ENCODE assay signal across 8 cellular contexts in genomic region chr1:66271904-66272254, GRCh38.
DNase-seq lines count a peak whose midpoint lies in the region; ATAC-seq and TF ChIP-seq lines count a peak whose summit lies in the region.

No MANE protein-coding gene starts in this region.

- H3K27ac Mint-ChIP-seq in stimulated activated effector memory CD8-positive, alpha-beta T cell treated with anti-CD3 and anti-CD28 coated beads, Interleukin-12 subunit alpha, Interleukin-12 subunit beta, amount 100 ng/mL, for 72 hours = no peak overlapping the region
- no peak overlapping the region for H3K27ac Mint-ChIP-seq in glutamatergic neuron (ENCODE audit: unreplicated experiment)

- H3K27me3 ChIP-seq in adipocyte (replicated peaks; ENCODE audit: control insufficient read depth, insufficient read depth, low read length) = no peaks in the 10 kb centered on the region

- H3K36me3 ChIP-seq in adipocyte (ENCODE audit: control insufficient read depth, insufficient read depth, low read length, severe bottlenecking) = no peaks in the 10 kb centered on the region

- peaks cover 52% of the 10 kb centered on the region for H3K4me1 Mint-ChIP-seq in stimulated activated effector memory CD8-positive, alpha-beta T cell treated with anti-CD3 and anti-CD28 coated beads, Interleukin-12 subunit alpha, Interleukin-12 subunit beta, amount 100 ng/mL, for 72 hours
- H3K4me1 Mint-ChIP-seq in glutamatergic neuron (ENCODE audit: low read depth, unreplicated experiment) = peaks cover 10% of the 10 kb centered on the region

- no peak for TF ChIP-seq CTCF in glutamatergic neuron (IDR thresholded peaks at IDR 0.05; ENCODE audit: partially characterized antibody, unreplicated experiment)

- H3K36me3 Mint-ChIP-seq in stimulated activated effector memory CD8-positive, alpha-beta T cell treated with anti-CD3 and anti-CD28 coated beads, Interleukin-12 subunit alpha, Interleukin-12 subunit beta, amount 100 ng/mL, for 72 hours = peaks cover 16% of the 10 kb centered on the region
- H3K36me3 Mint-ChIP-seq in glutamatergic neuron (ENCODE audit: unreplicated experiment) = no peaks in the 10 kb centered on the region

- H3K4me3 Mint-ChIP-seq in stimulated activated effector memory CD8-positive, alpha-beta T cell treated with anti-CD3 and anti-CD28 coated beads, Interleukin-12 subunit alpha, Interleukin-12 subunit beta, amount 100 ng/mL, for 72 hours = peak overlapping the region; percentile 7
- H3K4me3 Mint-ChIP-seq in glutamatergic neuron (ENCODE audit: unreplicated experiment) = no peak overlapping the region

- H3K4me1 ChIP-seq in adipocyte (ENCODE audit: control insufficient read depth, insufficient read depth, low read length) = peaks cover 35% of the 10 kb centered on the region

- peak overlapping the region; percentile 69 for H3K4me3 ChIP-seq in adipocyte (ENCODE audit: low read length)

- H3K27me3 Mint-ChIP-seq in glutamatergic neuron (ENCODE audit: unreplicated experiment) = peaks cover 3% of the 10 kb centered on the region

- no peak for ATAC-seq in stimulated activated effector memory CD8-positive, alpha-beta T cell treated with anti-CD3 and anti-CD28 coated beads, Interleukin-12 subunit alpha, Interleukin-12 subunit beta, amount 100 ng/mL, for 72 hours

- H3K9me3 ChIP-seq in adipocyte (ENCODE audit: control insufficient read depth, low read length) = no peaks in the 10 kb centered on the region

- DNase-seq in NCI-H1694 treated with DMSO at 0.1 percent for 48 hours (lab: John Stamatoyannopoulos, UW) = peak; percentile 33
- DNase-seq in NCI-H1694 (lab: John Stamatoyannopoulos, UW) = no peak
- peak; percentile 60 for DNase-seq in adipocyte (ENCODE audit: low read depth)
- peak in 28 of 51 donors; percentile 5 to 68 (median 27) for DNase-seq in hypothalamus (lab: John Stamatoyannopoulos, UW)
- DNase-seq in stimulated activated effector memory CD8-positive, alpha-beta T cell treated with anti-CD3 and anti-CD28 coated beads, Interleukin-12 subunit alpha, Interleukin-12 subunit beta, amount 100 ng/mL, for 72 hours (ENCODE audit: low spot score in 2 of 2) = no peak
- DNase-seq in NCI-H2227 (lab: John Stamatoyannopoulos, UW; ENCODE audit: unreplicated experiment) = no peak
- no peak for DNase-seq in kidney glomerular epithelial cell (lab: John Stamatoyannopoulos, UW)
- no peak for DNase-seq in glutamatergic neuron

- H3K9ac ChIP-seq in adipocyte (ENCODE audit: low read length) = peak overlapping the region; percentile 70

- H3K9me3 Mint-ChIP-seq in stimulated activated effector memory CD8-positive, alpha-beta T cell treated with anti-CD3 and anti-CD28 coated beads, Interleukin-12 subunit alpha, Interleukin-12 subunit beta, amount 100 ng/mL, for 72 hours = no peaks in the 10 kb centered on the region
- peaks cover 2% of the 10 kb centered on the region for H3K9me3 Mint-ChIP-seq in glutamatergic neuron (ENCODE audit: unreplicated experiment)

Comparison
In these comparisons a context has a peak if more than half of its experiments do, and no peak if none do; other contexts are left out.
1. DNase-seq: peak in NCI-H1694 treated with DMSO at 0.1 percent for 48 hours (single experiment), adipocyte (single experiment) and hypothalamus (28 of 51); none in NCI-H1694 (single experiment), stimulated activated effector memory CD8-positive, alpha-beta T cell treated with anti-CD3 and anti-CD28 coated beads, Interleukin-12 subunit alpha, Interleukin-12 subunit beta, amount 100 ng/mL, for 72 hours (0 of 2), NCI-H2227 (single experiment), kidney glomerular epithelial cell (single experiment) and glutamatergic neuron (single experiment).